18 cellular contexts compared by ENCODE assay signal in the genomic region with DNA sequence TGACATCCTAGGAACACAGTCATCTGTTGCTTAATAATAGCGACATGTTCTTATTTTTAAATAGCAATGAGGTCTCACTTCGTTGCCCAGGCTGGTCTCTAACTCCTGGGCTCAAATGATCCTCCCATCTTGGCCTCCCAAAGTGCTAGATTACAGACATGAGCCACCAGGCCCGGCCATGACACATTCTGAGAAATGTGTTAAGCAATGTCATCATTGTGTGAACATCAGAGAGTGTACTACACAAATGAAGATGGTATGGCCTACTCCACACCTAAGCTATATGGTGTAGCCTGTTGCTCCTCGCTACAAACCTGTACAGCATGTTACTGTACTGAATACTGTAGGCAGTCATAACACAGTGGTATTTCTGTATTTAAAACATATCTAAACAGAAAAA. TPM values are rescaled to one million over a fixed set of nuclear protein-coding genes. Genes with fewer than 3 reads are reported as not detected.
DNase-seq lines count a peak whose midpoint lies in the region; ATAC-seq and TF ChIP-seq lines count a peak whose summit lies in the region.
"Had no signal": no experiment of that assay in that cellular context is flagged by ENCODE, and none has a peak within 500 bp of the region (broad histone marks: within the 10 kb centered on the region; RNA-seq: fewer than 3 reads in every experiment).

No MANE protein-coding gene starts in this region.

- intact Hi-C loops in activated naive CD4-positive, alpha-beta T cell treated with anti-CD3 and anti-CD28 coated beads for 36 hours (cut with micrococcal nuclease), result no loop called here

- peak; percentile 33 for DNase-seq in activated naive CD4-positive, alpha-beta T cell treated with anti-CD3 and anti-CD28 coated beads for 36 hours
- no peak for DNase-seq in activated naive CD4-positive, alpha-beta T cell treated with anti-CD3 and anti-CD28 coated beads, Interleukin-2, amount 50 U/mL, for 16 hours
- no peak for DNase-seq in natural killer cell treated with Interleukin-12 subunit alpha and Interleukin-12 subunit beta and Interleukin-15 and Interleukin-18, amount 100 ng/mL, for 72 hours (ENCODE audit: low spot score)
- DNase-seq in AG08396 (ENCODE audit: low spot score), result no peak
- DNase-seq: AML-193, Caco-2, H9, Kasumi-1, MM.1S, NCI-H1092 treated with DMSO at 0.1 percent for 48 hours, NCI-H2107, NCI-H2227 treated with DMSO at 0.1 percent for 48 hours, NCI-H524 treated with DMSO at 0.1 percent for 48 hours had no signal

- H3K27ac Mint-ChIP-seq in activated naive CD4-positive, alpha-beta T cell treated with anti-CD3 and anti-CD28 coated beads for 36 hours, result peak overlapping the region; percentile 4
- H3K27ac Mint-ChIP-seq in activated T-helper 17 cell treated with anti-CD3 and anti-CD28 coated beads, Interleukin-2, amount 50 U/mL, for 72 hours, result peak overlapping the region; percentile 61
- H3K27ac Mint-ChIP-seq in natural killer cell treated with Interleukin-12 subunit alpha and Interleukin-12 subunit beta and Interleukin-15 and Interleukin-18, amount 100 ng/mL, for 72 hours, result peak overlapping the region; percentile 55 to 68
- H3K27ac Mint-ChIP-seq: IgD-negative memory B cell had no signal

- no peak overlapping the region for H3K4me3 Mint-ChIP-seq in activated naive CD4-positive, alpha-beta T cell treated with anti-CD3 and anti-CD28 coated beads for 36 hours
- H3K4me3 Mint-ChIP-seq in activated T-helper 17 cell treated with anti-CD3 and anti-CD28 coated beads, Interleukin-2, amount 50 U/mL, for 72 hours, result no peak overlapping the region
- H3K4me3 Mint-ChIP-seq in natural killer cell treated with Interleukin-12 subunit alpha and Interleukin-12 subunit beta and Interleukin-15 and Interleukin-18, amount 100 ng/mL, for 72 hours, result no peak overlapping the region
- H3K4me3 Mint-ChIP-seq: H9, IgD-negative memory B cell had no signal

- H3K4me1 Mint-ChIP-seq in activated naive CD4-positive, alpha-beta T cell treated with anti-CD3 and anti-CD28 coated beads for 36 hours (ENCODE audit: low read depth), result peaks cover 44% of the 10 kb centered on the region
- peaks cover 36% of the 10 kb centered on the region for H3K4me1 Mint-ChIP-seq in activated T-helper 17 cell treated with anti-CD3 and anti-CD28 coated beads, Interleukin-2, amount 50 U/mL, for 72 hours
- peaks cover 39 to 59% of the 10 kb centered on the region in 2 donors for H3K4me1 Mint-ChIP-seq in natural killer cell treated with Interleukin-12 subunit alpha and Interleukin-12 subunit beta and Interleukin-15 and Interleukin-18, amount 100 ng/mL, for 72 hours (ENCODE audit: low read depth in 2 of 2)

- peaks cover 35% of the 10 kb centered on the region for H3K36me3 Mint-ChIP-seq in activated naive CD4-positive, alpha-beta T cell treated with anti-CD3 and anti-CD28 coated beads for 36 hours (ENCODE audit: low read depth)
- H3K36me3 Mint-ChIP-seq in activated T-helper 17 cell treated with anti-CD3 and anti-CD28 coated beads, Interleukin-2, amount 50 U/mL, for 72 hours (ENCODE audit: low read depth), result peaks cover 58% of the 10 kb centered on the region
- H3K36me3 Mint-ChIP-seq in natural killer cell treated with Interleukin-12 subunit alpha and Interleukin-12 subunit beta and Interleukin-15 and Interleukin-18, amount 100 ng/mL, for 72 hours, result peaks cover 31% of the 10 kb centered on the region

- no peaks in the 10 kb centered on the region for H3K27me3 Mint-ChIP-seq in activated naive CD4-positive, alpha-beta T cell treated with anti-CD3 and anti-CD28 coated beads for 36 hours (ENCODE audit: low read depth)
- H3K27me3 Mint-ChIP-seq in activated T-helper 17 cell treated with anti-CD3 and anti-CD28 coated beads, Interleukin-2, amount 50 U/mL, for 72 hours, result no peaks in the 10 kb centered on the region
- no peaks in the 10 kb centered on the region for H3K27me3 Mint-ChIP-seq in natural killer cell treated with Interleukin-12 subunit alpha and Interleukin-12 subunit beta and Interleukin-15 and Interleukin-18, amount 100 ng/mL, for 72 hours
- H3K27me3 Mint-ChIP-seq: IgD-negative memory B cell had no signal

- ATAC-seq in GM18505 (IDR thresholded peaks at IDR 0.05; ENCODE audit: unreplicated experiment), result no peak
- peak; percentile 24 for ATAC-seq in activated T-helper 17 cell treated with anti-CD3 and anti-CD28 coated beads, Interleukin-2, amount 50 U/mL, for 72 hours (replicated peaks)
- ATAC-seq in natural killer cell treated with Interleukin-12 subunit alpha and Interleukin-12 subunit beta and Interleukin-15 and Interleukin-18, amount 100 ng/mL, for 72 hours, result peak in 1 of 2 donors; percentile 57
- no peak for ATAC-seq in GM21526 (IDR thresholded peaks at IDR 0.05; ENCODE audit: low FRiP score, unreplicated experiment)
- ATAC-seq in HG02981 (IDR thresholded peaks at IDR 0.05; ENCODE audit: unreplicated experiment), result no peak

- peak; percentile 19 for TF ChIP-seq POLR2A in GM18505 (IDR thresholded peaks at IDR 0.05; ENCODE audit: borderline replicate concordance, extremely low read depth, insufficient read depth, insufficient read length)

- CTCF ChIA-PET in activated naive CD4-positive, alpha-beta T cell treated with anti-CD3 and anti-CD28 coated beads for 36 hours (lab: Charles Lee), result interaction anchor here (1.0 kb wide), 1 partner anchor 13 kb away, joined by 3 read pairs; no protein-coding TSS in a partner anchor

- no peaks in the 10 kb centered on the region for H3K9me3 Mint-ChIP-seq in activated naive CD4-positive, alpha-beta T cell treated with anti-CD3 and anti-CD28 coated beads for 36 hours
- H3K9me3 Mint-ChIP-seq in activated T-helper 17 cell treated with anti-CD3 and anti-CD28 coated beads, Interleukin-2, amount 50 U/mL, for 72 hours, result no peaks in the 10 kb centered on the region
- no peaks in the 10 kb centered on the region for H3K9me3 Mint-ChIP-seq in natural killer cell treated with Interleukin-12 subunit alpha and Interleukin-12 subunit beta and Interleukin-15 and Interleukin-18, amount 100 ng/mL, for 72 hours
- H3K9me3 Mint-ChIP-seq: H9, IgD-negative memory B cell had no signal

RNA-seq across cellular contexts. Expression of a gene that starts 24.6 kb away (rescaled TPM):
- 10 to 100 TPM; 13.2 to 16.2 TPM for total RNA-seq in activated naive CD4-positive, alpha-beta T cell treated with anti-CD3 and anti-CD28 coated beads for 36 hours
- 10 to 100 TPM; 13.6 to 22.2 TPM for total RNA-seq in activated T-helper 17 cell treated with anti-CD3 and anti-CD28 coated beads, Interleukin-2, amount 50 U/mL, for 72 hours
- total RNA-seq in natural killer cell treated with Interleukin-12 subunit alpha and Interleukin-12 subunit beta and Interleukin-15 and Interleukin-18, amount 100 ng/mL, for 72 hours, result 10 to 100 TPM in 1 of 2 donors, 1 to 10 TPM in 1; 9.6 to 13.3 TPM

RNA-seq across cellular contexts. Expression of a gene that starts 57.4 kb away (rescaled TPM):
- total RNA-seq in activated naive CD4-positive, alpha-beta T cell treated with anti-CD3 and anti-CD28 coated beads for 36 hours, result 100 to 1,000 TPM in 1 of 2 experiments, 10 to 100 TPM in 1; 87.9 to 102 TPM
- 100 to 1,000 TPM in 1 of 2 donors, 10 to 100 TPM in 1; 88.5 to 105 TPM for total RNA-seq in activated T-helper 17 cell treated with anti-CD3 and anti-CD28 coated beads, Interleukin-2, amount 50 U/mL, for 72 hours
- 100 to 1,000 TPM; 119 to 135 TPM for total RNA-seq in natural killer cell treated with Interleukin-12 subunit alpha and Interleukin-12 subunit beta and Interleukin-15 and Interleukin-18, amount 100 ng/mL, for 72 hours

Comparison
In these comparisons a context has a peak if more than half of its experiments do, and no peak if none do; other contexts are left out.
1. H3K27ac Mint-ChIP-seq: peak in every context shown above with its lines; median percentile 62 in natural killer cell treated with Interleukin-12 subunit alpha and Interleukin-12 subunit beta and Interleukin-15 and Interleukin-18, amount 100 ng/mL, for 72 hours; 61 in activated T-helper 17 cell treated with anti-CD3 and anti-CD28 coated beads, Interleukin-2, amount 50 U/mL, for 72 hours; 4 in activated naive CD4-positive, alpha-beta T cell treated with anti-CD3 and anti-CD28 coated beads for 36 hours.